In genomic region chr2:127283275-127283674, GRCh38 we compare ENCODE assay signal across 2 cellular contexts.
TF ChIP-seq lines count a peak whose summit lies in the region.

No MANE protein-coding gene starts in this region.

TF ChIP-seq in HEK293, 187 proteins besides CTCF, POLR2A, EP300 and RAD21 (continued from another document):
- TF ChIP-seq ZSCAN18 (tag by site-specific recombination; IDR thresholded peaks at IDR 0.05) (no peak), ZNF146 (tag by site-specific recombination; IDR thresholded peaks at IDR 0.05) (peak; percentile 81)
- TF ChIP-seq, protein P1, sequence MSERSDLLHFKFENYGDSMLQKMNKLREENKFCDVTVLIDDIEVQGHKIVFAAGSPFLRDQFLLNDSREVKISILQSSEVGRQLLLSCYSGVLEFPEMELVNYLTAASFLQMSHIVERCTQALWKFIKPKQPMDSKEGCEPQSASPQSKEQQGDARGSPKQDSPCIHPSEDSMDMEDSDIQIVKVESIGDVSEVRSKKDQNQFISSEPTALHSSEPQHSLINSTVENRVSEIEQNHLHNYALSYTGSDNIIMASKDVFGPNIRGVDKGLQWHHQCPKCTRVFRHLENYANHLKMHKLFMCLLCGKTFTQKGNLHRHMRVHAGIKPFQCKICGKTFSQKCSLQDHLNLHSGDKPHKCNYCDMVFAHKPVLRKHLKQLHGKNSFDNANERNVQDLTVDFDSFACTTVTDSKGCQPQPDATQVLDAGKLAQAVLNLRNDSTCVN (tag by site-specific recombination; optimal IDR thresholded peaks at IDR 0.05) = no peak
TF ChIP-seq in HEK293: peak in this region for 1.

TF ChIP-seq in K562, 482 proteins besides CTCF, POLR2A, EP300 and RAD21 (continued from another document):
- TF ChIP-seq ZNF124 (CRISPR knock-in tag; IDR thresholded peaks at IDR 0.05) = no peak
- 0 out of 2 replicates have a peak, but pooled peaks have one; percentile 25 for TF ChIP-seq CBX1 (IDR thresholded peaks at IDR 0.05; ENCODE audit: low read depth)
- TF ChIP-seq HOMEZ (CRISPR knock-in tag; IDR thresholded peaks at IDR 0.05) = no peak
- TF ChIP-seq CEBPB (tag; IDR thresholded peaks at IDR 0.05) = 0 out of 2 replicates have a peak, but pooled peaks have one; percentile 22
